8 cellular contexts compared by ENCODE assay signal in genomic region chr5:63125862-63126261, GRCh38.
DNase-seq lines count a peak whose midpoint lies in the region; ATAC-seq and TF ChIP-seq lines count a peak whose summit lies in the region.

No MANE protein-coding gene starts in this region.

- DNase-seq in DMS53 (lab: John Stamatoyannopoulos, UW) (peak; percentile 74), RWPE1 (ENCODE audit: low spot score) (peak; percentile 65), right atrium auricular region (ENCODE audit: low spot score) (no peak), lower leg skin (ENCODE audit: low spot score in 2 of 2) (no peak)
- DNase-seq in effector CD8-positive, alpha-beta T cell (lab: John Stamatoyannopoulos, UW), result no peak
- no peak for DNase-seq in activated effector memory CD4-positive, alpha-beta T cell treated with anti-CD3 and anti-CD28 coated beads, Interleukin-2, amount 50 U/mL, for 16 hours

- CTCF ChIA-PET in RWPE1 (lab: Yijun Ruan, JAX), result interaction anchor here (0.6 to 1.6 kb wide), 8 partner anchors 11 to 600 kb away, joined by 3 to 4 read pairs (median 3); no protein-coding TSS in a partner anchor

- intact Hi-C loops in lower leg skin (cut with DNase I; ENCODE audit: low total_unique reads), result no loop called here

- no peaks in the 10 kb centered on the region for H3K36me3 ChIP-seq in right atrium auricular region

- TF ChIP-seq CTCF in RWPE1 (conservative IDR thresholded peaks at IDR 0.05; ENCODE audit: low read depth), result peak; percentile 67
- TF ChIP-seq CTCF in right atrium auricular region (IDR thresholded peaks at IDR 0.05), result peak; percentile 42 to 53
- TF ChIP-seq CTCF in lower leg skin (IDR thresholded peaks at IDR 0.05), result no peak

- H3K4me1 ChIP-seq in right atrium auricular region, result no peaks in the 10 kb centered on the region

- H3K27me3 ChIP-seq in right atrium auricular region, result no peaks in the 10 kb centered on the region

- WGBS in lower leg skin, 2 donors, result 25 to 29% methylated on average over 2 of the region's 2 CpGs

- H3K27ac ChIP-seq in RWPE1 (no peak overlapping the region), right atrium auricular region (no peak overlapping the region)

- TF ChIP-seq POLR2A in lower leg skin (IDR thresholded peaks at IDR 0.05), result no peak

- ATAC-seq in GM19328 (IDR thresholded peaks at IDR 0.05; ENCODE audit: unreplicated experiment) (peak; percentile 71), HG03280 (IDR thresholded peaks at IDR 0.05; ENCODE audit: unreplicated experiment) (peak; percentile 78)

- H3K4me3 ChIP-seq in right atrium auricular region (no peak overlapping the region), lower leg skin (ENCODE audit: low read depth, poor library complexity, severe bottlenecking) (no peak overlapping the region)

- H3K9me3 ChIP-seq in right atrium auricular region, result no peaks in the 10 kb centered on the region

- POLR2A ChIA-PET in RWPE1 (lab: Yijun Ruan, JAX; ENCODE audit: low non-redundant PET), result no interaction called here

Comparison
In these comparisons a context has a peak if more than half of its experiments do, and no peak if none do; other contexts are left out.
1. DNase-seq: peak in DMS53 (single experiment) and RWPE1 (single experiment); none in right atrium auricular region (single experiment), effector CD8-positive, alpha-beta T cell (single experiment), lower leg skin (0 of 2) and activated effector memory CD4-positive, alpha-beta T cell treated with anti-CD3 and anti-CD28 coated beads, Interleukin-2, amount 50 U/mL, for 16 hours (single experiment).
2. CTCF ChIP-seq: peak in RWPE1 (single experiment) and right atrium auricular region (2 of 2); none in lower leg skin (0 of 3).